ENCODE assay signal across 4 cellular contexts in genomic region chr10:49128854-49129253, GRCh38. TPM values are rescaled to one million over a fixed set of nuclear protein-coding genes. Genes with fewer than 3 reads are reported as not detected.
"Had no signal": no experiment of that assay in that cellular context is flagged by ENCODE, and none has a peak within 500 bp of the region (broad histone marks: within the 10 kb centered on the region; RNA-seq: fewer than 3 reads in every experiment).

No MANE protein-coding gene starts in this region.

- H3K4me3 ChIP-seq: GM12878 had no signal

- DNase-seq: GDM1, GF-D8 had no signal

RNA-seq across cellular contexts. Expression of gene FAM170B, which starts 5.0 kb away (rescaled TPM):
- total RNA-seq: G401, GM12878 had no signal

RNA-seq across cellular contexts. Expression of gene VSTM4, which starts 13.5 kb away (rescaled TPM):
- total RNA-seq: G401, GM12878 had no signal

RNA-seq across cellular contexts. Expression of gene TMEM273, which starts 59.3 kb away (rescaled TPM):
- total RNA-seq: G401 had no signal
